ENCODE assay signal across 32 cellular contexts in the genomic region with DNA sequence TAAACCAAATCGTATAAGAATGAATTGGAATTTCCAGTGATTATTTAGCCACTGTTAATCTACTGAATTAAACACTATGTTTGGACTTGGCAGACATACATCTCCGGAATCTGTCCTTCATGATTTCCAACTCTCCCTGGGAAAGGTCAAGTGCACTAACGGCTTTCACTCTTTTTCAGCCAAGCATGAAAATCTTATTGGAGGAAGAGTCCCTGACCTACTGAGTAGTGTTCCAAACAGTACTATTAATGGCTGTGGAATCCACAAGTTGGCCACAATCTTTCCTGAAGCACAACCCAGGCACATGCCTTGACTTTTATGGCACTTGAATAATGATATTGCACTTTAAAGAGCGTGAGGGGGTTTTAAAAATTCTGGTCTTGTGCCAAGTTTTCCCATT.
DNase-seq lines count a peak whose midpoint lies in the region; ATAC-seq and TF ChIP-seq lines count a peak whose summit lies in the region.
"Had no signal": no experiment of that assay in that cellular context is flagged by ENCODE, and none has a peak within 500 bp of the region (broad histone marks: within the 10 kb centered on the region; RNA-seq: fewer than 3 reads in every experiment).

No MANE protein-coding gene starts in this region.

- no peak for TF ChIP-seq POLR2A in erythroblast (IDR thresholded peaks at IDR 0.05; ENCODE audit: low read length)

- no peaks in the 10 kb centered on the region for H3K36me3 ChIP-seq in right atrium auricular region
- H3K36me3 ChIP-seq in brain microvascular endothelial cell (replicated peaks): no peaks in the 10 kb centered on the region
- H3K36me3 ChIP-seq in aorta (ENCODE audit: control insufficient read depth in 1 of 2, insufficient read depth in 2 of 2, low read length in 1 of 2): no peaks in the 10 kb centered on the region
- H3K36me3 ChIP-seq: heart left ventricle, stomach, tibial artery had no signal

- H3K27ac ChIP-seq in right atrium auricular region (no peak overlapping the region), brain microvascular endothelial cell (no peak overlapping the region), aorta (ENCODE audit: low read depth in 1 of 2, low read length in 2 of 2) (no peak overlapping the region)
- H3K27ac ChIP-seq: heart left ventricle, HL-60, psoas muscle, skin epidermis, stomach, tibial artery had no signal

- H3K9me3 ChIP-seq in right atrium auricular region: no peaks in the 10 kb centered on the region
- H3K9me3 ChIP-seq in aorta (ENCODE audit: control insufficient read depth, low read length): no peaks in the 10 kb centered on the region
- H3K9me3 ChIP-seq: heart left ventricle, psoas muscle, stomach, tibial artery had no signal

- H3K4me1 ChIP-seq in right atrium auricular region: no peaks in the 10 kb centered on the region
- no peaks in the 10 kb centered on the region for H3K4me1 ChIP-seq in aorta (ENCODE audit: control insufficient read depth in 1 of 2, insufficient read depth in 2 of 2, low read length in 2 of 2)

- TF ChIP-seq CTCF in right atrium auricular region (IDR thresholded peaks at IDR 0.05) (no peak), brain microvascular endothelial cell (IDR thresholded peaks at IDR 0.05; ENCODE audit: low read depth, low read length, missing control alignments) (no peak)

- DNase-seq in Right ventricle myocardium superior (no peak), right atrium auricular region (ENCODE audit: low spot score) (no peak), brain microvascular endothelial cell (peak; percentile 34), left kidney (ENCODE audit: low read depth, low spot score) (peak; percentile 29), aorta (no peak), anterior cingulate cortex (lab: John Stamatoyannopoulos, UW) (no peak), erythroblast (lab: John Stamatoyannopoulos, UW) (no peak)
- DNase-seq: activated CD4-positive, alpha-beta T cell treated with anti-CD3 and anti-CD28 coated beads for 48 hours; activated CD8-positive, alpha-beta memory T cell treated with anti-CD3 and anti-CD28 coated beads for 24 hours; activated gamma-delta T cell treated with Interleukin-2 at 50 U/mL for 16 hours; activated naive CD8-positive, alpha-beta T cell treated with anti-CD3 and anti-CD28 coated beads, Interleukin-2, amount 50 U/mL, for 24 hours; activated T-cell treated with anti-CD3 and anti-CD28 coated beads, Interleukin-2, amount 50 U/mL, for 24 hours; CD4-positive, alpha-beta memory T cell; central memory CD4-positive, alpha-beta T cell; endodermal cell; heart left ventricle; HFFc6; mesendoderm; NCI-H1048; NCI-H1694; NCI-H2171; NCI-H524; NK-92 treated with Interleukin-12 subunit alpha and Interleukin-12 subunit beta, amount 100 ng/mL, for 24 hours; PC-3; psoas muscle; stimulated activated CD8-positive, alpha-beta memory T cell treated with anti-CD3 and anti-CD28 coated beads, Interleukin-4, amount 100 ng/mL, for 48 hours; stomach; tibial artery had no signal

- intact Hi-C loops in Right ventricle myocardium superior (cut with DNase I) (no loop called here), aorta (cut with DNase I) (no loop called here)

- no peaks in the 10 kb centered on the region for H3K27me3 ChIP-seq in right atrium auricular region
- no peaks in the 10 kb centered on the region for H3K27me3 ChIP-seq in brain microvascular endothelial cell (replicated peaks)
- no peaks in the 10 kb centered on the region for H3K27me3 ChIP-seq in aorta (ENCODE audit: control insufficient read depth in 1 of 2, insufficient read depth in 2 of 2, low read length in 1 of 2)
- H3K27me3 ChIP-seq: heart left ventricle, stomach, tibial artery had no signal

- H3K4me3 ChIP-seq in right atrium auricular region: no peak overlapping the region
- no peak overlapping the region for H3K4me3 ChIP-seq in brain microvascular endothelial cell (ENCODE audit: low read depth, low read length)
- no peak overlapping the region for H3K4me3 ChIP-seq in aorta (ENCODE audit: low read length in 2 of 2)
- H3K4me3 ChIP-seq: GM23338, heart left ventricle, psoas muscle, skin epidermis, stomach, tibial artery had no signal

- peak; percentile 39 for ATAC-seq in Right ventricle myocardium superior (ENCODE audit: poor library complexity)
- peak; percentile 46 for ATAC-seq in aorta (ENCODE audit: low FRiP score)
- ATAC-seq in HG03439 (IDR thresholded peaks at IDR 0.05; ENCODE audit: unreplicated experiment): no peak
- ATAC-seq: activated naive CD8-positive, alpha-beta T cell treated with anti-CD3 and anti-CD28 coated beads, Interleukin-2, amount 50 U/mL, for 24 hours; GM23338; PC-3 had no signal

- in situ Hi-C loops in brain microvascular endothelial cell (cut with HindIII; ENCODE audit: low pct_ligation_motif_present, low sequenced_read_pairs): no loop called here

- WGBS in aorta, 2 donors: 39 to 47% methylated on average over 4 of the region's 4 CpGs

Comparison
In these comparisons a context has a peak if more than half of its experiments do, and no peak if none do; other contexts are left out.
1. DNase-seq: peak in brain microvascular endothelial cell (single experiment) and left kidney (single experiment); none in Right ventricle myocardium superior (single experiment), right atrium auricular region (single experiment), aorta (0 of 2), anterior cingulate cortex (0 of 58) and erythroblast (0 of 2).